1 cellular context compared by ENCODE assay signal in genomic region chr1:63522891-63523728, GRCh38.
TF ChIP-seq lines count a peak whose summit lies in the region.

EFCAB7 (plus strand) TSS chr1:63523525; CDS start chr1:63525573, 2,048 bp downstream.
ITGB3BP (minus strand) TSS chr1:63523225; CDS start chr1:63523133, 92 bp downstream.

TF ChIP-seq in HCT116, 20 proteins besides CTCF, POLR2A, EP300 and RAD21:
- no peak; the same call in 1 of the 2 replicates for TF ChIP-seq JUND (IDR thresholded peaks at IDR 0.05)
- peak; percentile 67 for TF ChIP-seq YY1 (IDR thresholded peaks at IDR 0.05; ENCODE audit: extremely low read depth, insufficient replicate concordance, low read depth, low read length)
- no peak for TF ChIP-seq EZH2 (IDR thresholded peaks at IDR 0.05)
- peak; percentile 87 for TF ChIP-seq ELF1 (IDR thresholded peaks at IDR 0.05; ENCODE audit: borderline replicate concordance, low read depth)
- peak; percentile 90 for TF ChIP-seq MAX (IDR thresholded peaks at IDR 0.05)
- peak; percentile 82 for TF ChIP-seq POLR2AphosphoS5 (IDR thresholded peaks at IDR 0.05; ENCODE audit: low read depth, low read length)
- no peak for TF ChIP-seq ZNF274 (IDR thresholded peaks at IDR 0.05; ENCODE audit: low read depth, low read length)
- peak; percentile 87 for TF ChIP-seq SP1 (IDR thresholded peaks at IDR 0.05; ENCODE audit: low read depth)
- 0 out of 2 replicates have a peak, but pooled peaks have one; percentile 61 for TF ChIP-seq CEBPB (IDR thresholded peaks at IDR 0.05; ENCODE audit: low read depth)
- TF ChIP-seq CBX3 (IDR thresholded peaks at IDR 0.05; ENCODE audit: low read depth), result peak; percentile 99
- TF ChIP-seq REST (IDR thresholded peaks at IDR 0.05; ENCODE audit: low read depth), result peak; percentile 30; the same call in 1 of the 2 replicates
- no peak for TF ChIP-seq EZH2phosphoT487 (IDR thresholded peaks at IDR 0.05; ENCODE audit: borderline replicate concordance)
- peak; percentile 93 for TF ChIP-seq SIN3A (IDR thresholded peaks at IDR 0.05; ENCODE audit: low read depth)
- TF ChIP-seq FOSL1 (IDR thresholded peaks at IDR 0.05; ENCODE audit: low read depth), result no peak; the same call in 1 of the 2 replicates
- TF ChIP-seq ZBTB33 (IDR thresholded peaks at IDR 0.05; ENCODE audit: extremely low read depth, insufficient replicate concordance, low read length), result no peak
- peak; percentile 88 for TF ChIP-seq SRF (IDR thresholded peaks at IDR 0.05; ENCODE audit: low read depth)
- TF ChIP-seq ZFX (IDR thresholded peaks at IDR 0.05), result peak; percentile 69
- peak; percentile 96 for TF ChIP-seq EGR1 (IDR thresholded peaks at IDR 0.05; ENCODE audit: low read depth)
- TF ChIP-seq ATF3 (IDR thresholded peaks at IDR 0.05), result no peak
- peak; percentile 88 for TF ChIP-seq TCF7L2 (IDR thresholded peaks at IDR 0.05; ENCODE audit: borderline replicate concordance, extremely low read depth, insufficient read depth, insufficient read length)
